Comparison of ENCODE assay signal across 1 cellular context in the genomic region with DNA sequence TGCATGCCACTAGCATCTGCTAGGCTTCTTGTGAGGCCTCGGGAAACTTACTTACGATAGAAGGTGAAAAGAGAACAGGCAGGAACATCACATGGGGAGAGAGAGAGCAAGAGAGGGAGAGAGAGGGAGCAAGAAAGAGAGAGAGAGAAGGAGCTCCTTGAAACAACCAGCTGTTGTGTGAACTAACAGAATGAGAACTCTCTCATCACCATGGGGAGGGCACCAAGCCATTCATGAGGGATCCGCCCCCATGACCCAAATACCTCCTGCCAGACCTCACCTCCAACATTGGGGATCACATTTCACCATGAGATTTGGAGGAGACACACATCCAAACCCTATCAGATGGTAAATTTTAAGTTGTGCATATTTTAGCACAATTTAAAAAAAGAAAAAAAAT.
TF ChIP-seq lines count a peak whose summit lies in the region.

No MANE protein-coding gene starts in this region.

TF ChIP-seq in H1, 55 proteins besides CTCF, POLR2A, EP300 and RAD21:
- TF ChIP-seq SIRT6 (IDR thresholded peaks at IDR 0.05; ENCODE audit: low read length) (no peak), CHD2 (IDR thresholded peaks at IDR 0.05; ENCODE audit: low read length) (no peak), TCF12 (IDR thresholded peaks at IDR 0.05; ENCODE audit: low read depth, low read length) (no peak), SIX5 (IDR thresholded peaks at IDR 0.05; ENCODE audit: low read depth, low read length) (no peak), HDAC2 (IDR thresholded peaks at IDR 0.05; ENCODE audit: borderline replicate concordance in 1 of 2, low read depth in 2 of 2, low read length in 2 of 2) (no peak), SP1 (IDR thresholded peaks at IDR 0.05; ENCODE audit: low read depth, low read length) (no peak), CTBP2 (IDR thresholded peaks at IDR 0.05; ENCODE audit: borderline replicate concordance, insufficient read depth, insufficient read length, low read length) (no peak), KDM1A (IDR thresholded peaks at IDR 0.05; ENCODE audit: borderline replicate concordance, low read length) (no peak), SAP30 (IDR thresholded peaks at IDR 0.05; ENCODE audit: insufficient read depth, insufficient replicate concordance, low read length) (no peak), BRCA1 (IDR thresholded peaks at IDR 0.05; ENCODE audit: low read depth, low read length) (no peak), KDM5A (IDR thresholded peaks at IDR 0.05; ENCODE audit: low read length) (no peak), NRF1 (IDR thresholded peaks at IDR 0.05; ENCODE audit: low read depth, low read length) (no peak)
- TF ChIP-seq, protein P1, sequence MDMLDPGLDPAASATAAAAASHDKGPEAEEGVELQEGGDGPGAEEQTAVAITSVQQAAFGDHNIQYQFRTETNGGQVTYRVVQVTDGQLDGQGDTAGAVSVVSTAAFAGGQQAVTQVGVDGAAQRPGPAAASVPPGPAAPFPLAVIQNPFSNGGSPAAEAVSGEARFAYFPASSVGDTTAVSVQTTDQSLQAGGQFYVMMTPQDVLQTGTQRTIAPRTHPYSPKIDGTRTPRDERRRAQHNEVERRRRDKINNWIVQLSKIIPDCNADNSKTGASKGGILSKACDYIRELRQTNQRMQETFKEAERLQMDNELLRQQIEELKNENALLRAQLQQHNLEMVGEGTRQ (IDR thresholded peaks at IDR 0.05; ENCODE audit: low read length), result no peak
- TF ChIP-seq, protein P2, sequence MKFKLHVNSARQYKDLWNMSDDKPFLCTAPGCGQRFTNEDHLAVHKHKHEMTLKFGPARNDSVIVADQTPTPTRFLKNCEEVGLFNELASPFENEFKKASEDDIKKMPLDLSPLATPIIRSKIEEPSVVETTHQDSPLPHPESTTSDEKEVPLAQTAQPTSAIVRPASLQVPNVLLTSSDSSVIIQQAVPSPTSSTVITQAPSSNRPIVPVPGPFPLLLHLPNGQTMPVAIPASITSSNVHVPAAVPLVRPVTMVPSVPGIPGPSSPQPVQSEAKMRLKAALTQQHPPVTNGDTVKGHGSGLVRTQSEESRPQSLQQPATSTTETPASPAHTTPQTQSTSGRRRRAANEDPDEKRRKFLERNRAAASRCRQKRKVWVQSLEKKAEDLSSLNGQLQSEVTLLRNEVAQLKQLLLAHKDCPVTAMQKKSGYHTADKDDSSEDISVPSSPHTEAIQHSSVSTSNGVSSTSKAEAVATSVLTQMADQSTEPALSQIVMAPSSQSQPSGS (IDR thresholded peaks at IDR 0.05; ENCODE audit: low read length), result no peak
- TF ChIP-seq, protein P3, sequence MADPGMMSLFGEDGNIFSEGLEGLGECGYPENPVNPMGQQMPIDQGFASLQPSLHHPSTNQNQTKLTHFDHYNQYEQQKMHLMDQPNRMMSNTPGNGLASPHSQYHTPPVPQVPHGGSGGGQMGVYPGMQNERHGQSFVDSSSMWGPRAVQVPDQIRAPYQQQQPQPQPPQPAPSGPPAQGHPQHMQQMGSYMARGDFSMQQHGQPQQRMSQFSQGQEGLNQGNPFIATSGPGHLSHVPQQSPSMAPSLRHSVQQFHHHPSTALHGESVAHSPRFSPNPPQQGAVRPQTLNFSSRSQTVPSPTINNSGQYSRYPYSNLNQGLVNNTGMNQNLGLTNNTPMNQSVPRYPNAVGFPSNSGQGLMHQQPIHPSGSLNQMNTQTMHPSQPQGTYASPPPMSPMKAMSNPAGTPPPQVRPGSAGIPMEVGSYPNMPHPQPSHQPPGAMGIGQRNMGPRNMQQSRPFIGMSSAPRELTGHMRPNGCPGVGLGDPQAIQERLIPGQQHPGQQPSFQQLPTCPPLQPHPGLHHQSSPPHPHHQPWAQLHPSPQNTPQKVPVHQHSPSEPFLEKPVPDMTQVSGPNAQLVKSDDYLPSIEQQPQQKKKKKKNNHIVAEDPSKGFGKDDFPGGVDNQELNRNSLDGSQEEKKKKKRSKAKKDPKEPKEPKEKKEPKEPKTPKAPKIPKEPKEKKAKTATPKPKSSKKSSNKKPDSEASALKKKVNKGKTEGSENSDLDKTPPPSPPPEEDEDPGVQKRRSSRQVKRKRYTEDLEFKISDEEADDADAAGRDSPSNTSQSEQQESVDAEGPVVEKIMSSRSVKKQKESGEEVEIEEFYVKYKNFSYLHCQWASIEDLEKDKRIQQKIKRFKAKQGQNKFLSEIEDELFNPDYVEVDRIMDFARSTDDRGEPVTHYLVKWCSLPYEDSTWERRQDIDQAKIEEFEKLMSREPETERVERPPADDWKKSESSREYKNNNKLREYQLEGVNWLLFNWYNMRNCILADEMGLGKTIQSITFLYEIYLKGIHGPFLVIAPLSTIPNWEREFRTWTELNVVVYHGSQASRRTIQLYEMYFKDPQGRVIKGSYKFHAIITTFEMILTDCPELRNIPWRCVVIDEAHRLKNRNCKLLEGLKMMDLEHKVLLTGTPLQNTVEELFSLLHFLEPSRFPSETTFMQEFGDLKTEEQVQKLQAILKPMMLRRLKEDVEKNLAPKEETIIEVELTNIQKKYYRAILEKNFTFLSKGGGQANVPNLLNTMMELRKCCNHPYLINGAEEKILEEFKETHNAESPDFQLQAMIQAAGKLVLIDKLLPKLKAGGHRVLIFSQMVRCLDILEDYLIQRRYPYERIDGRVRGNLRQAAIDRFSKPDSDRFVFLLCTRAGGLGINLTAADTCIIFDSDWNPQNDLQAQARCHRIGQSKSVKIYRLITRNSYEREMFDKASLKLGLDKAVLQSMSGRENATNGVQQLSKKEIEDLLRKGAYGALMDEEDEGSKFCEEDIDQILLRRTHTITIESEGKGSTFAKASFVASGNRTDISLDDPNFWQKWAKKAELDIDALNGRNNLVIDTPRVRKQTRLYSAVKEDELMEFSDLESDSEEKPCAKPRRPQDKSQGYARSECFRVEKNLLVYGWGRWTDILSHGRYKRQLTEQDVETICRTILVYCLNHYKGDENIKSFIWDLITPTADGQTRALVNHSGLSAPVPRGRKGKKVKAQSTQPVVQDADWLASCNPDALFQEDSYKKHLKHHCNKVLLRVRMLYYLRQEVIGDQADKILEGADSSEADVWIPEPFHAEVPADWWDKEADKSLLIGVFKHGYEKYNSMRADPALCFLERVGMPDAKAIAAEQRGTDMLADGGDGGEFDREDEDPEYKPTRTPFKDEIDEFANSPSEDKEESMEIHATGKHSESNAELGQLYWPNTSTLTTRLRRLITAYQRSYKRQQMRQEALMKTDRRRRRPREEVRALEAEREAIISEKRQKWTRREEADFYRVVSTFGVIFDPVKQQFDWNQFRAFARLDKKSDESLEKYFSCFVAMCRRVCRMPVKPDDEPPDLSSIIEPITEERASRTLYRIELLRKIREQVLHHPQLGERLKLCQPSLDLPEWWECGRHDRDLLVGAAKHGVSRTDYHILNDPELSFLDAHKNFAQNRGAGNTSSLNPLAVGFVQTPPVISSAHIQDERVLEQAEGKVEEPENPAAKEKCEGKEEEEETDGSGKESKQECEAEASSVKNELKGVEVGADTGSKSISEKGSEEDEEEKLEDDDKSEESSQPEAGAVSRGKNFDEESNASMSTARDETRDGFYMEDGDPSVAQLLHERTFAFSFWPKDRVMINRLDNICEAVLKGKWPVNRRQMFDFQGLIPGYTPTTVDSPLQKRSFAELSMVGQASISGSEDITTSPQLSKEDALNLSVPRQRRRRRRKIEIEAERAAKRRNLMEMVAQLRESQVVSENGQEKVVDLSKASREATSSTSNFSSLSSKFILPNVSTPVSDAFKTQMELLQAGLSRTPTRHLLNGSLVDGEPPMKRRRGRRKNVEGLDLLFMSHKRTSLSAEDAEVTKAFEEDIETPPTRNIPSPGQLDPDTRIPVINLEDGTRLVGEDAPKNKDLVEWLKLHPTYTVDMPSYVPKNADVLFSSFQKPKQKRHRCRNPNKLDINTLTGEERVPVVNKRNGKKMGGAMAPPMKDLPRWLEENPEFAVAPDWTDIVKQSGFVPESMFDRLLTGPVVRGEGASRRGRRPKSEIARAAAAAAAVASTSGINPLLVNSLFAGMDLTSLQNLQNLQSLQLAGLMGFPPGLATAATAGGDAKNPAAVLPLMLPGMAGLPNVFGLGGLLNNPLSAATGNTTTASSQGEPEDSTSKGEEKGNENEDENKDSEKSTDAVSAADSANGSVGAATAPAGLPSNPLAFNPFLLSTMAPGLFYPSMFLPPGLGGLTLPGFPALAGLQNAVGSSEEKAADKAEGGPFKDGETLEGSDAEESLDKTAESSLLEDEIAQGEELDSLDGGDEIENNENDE (IDR thresholded peaks at IDR 0.05; ENCODE audit: insufficient replicate concordance, low read length), result no peak
TF ChIP-seq in H1: peak in this region for 0.
